ENCODE assay signal across 13 cellular contexts in the genomic region with DNA sequence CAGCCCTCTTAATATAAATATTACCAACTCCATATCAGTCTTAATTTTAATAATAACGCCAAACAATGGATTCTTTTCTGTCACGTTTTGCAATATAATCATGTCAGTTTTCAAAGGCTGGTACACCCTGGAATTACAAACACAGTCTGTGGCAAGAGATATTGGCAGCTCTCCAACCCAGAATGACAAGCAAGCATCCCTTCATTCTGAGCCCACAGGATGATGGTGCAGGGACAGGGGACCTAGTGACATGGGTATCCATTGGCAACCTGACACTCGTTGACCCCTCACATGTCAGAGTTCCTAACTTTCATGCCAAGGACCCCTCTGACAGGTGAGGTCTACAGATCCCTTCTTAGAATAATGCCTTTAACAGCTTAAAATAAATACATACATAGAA.
DNase-seq lines count a peak whose midpoint lies in the region; ATAC-seq, FAIRE-seq and TF ChIP-seq lines count a peak whose summit lies in the region.
"Had no signal": no experiment of that assay in that cellular context is flagged by ENCODE, and none has a peak within 500 bp of the region (broad histone marks: within the 10 kb centered on the region; RNA-seq: fewer than 3 reads in every experiment).

No MANE protein-coding gene starts in this region.

- H3K27ac ChIP-seq in SJCRH30 (no peak overlapping the region), mesenchymal stem cell (ENCODE audit: low read length, poor library complexity, severe bottlenecking) (no peak overlapping the region)

- H3K18ac ChIP-seq in mesenchymal stem cell (ENCODE audit: low read depth in 1 of 2, low read length in 2 of 2), result no peak overlapping the region

- DNase-seq in DMS79 (lab: John Stamatoyannopoulos, UW) (peak; percentile 39), NCI-H1092 treated with DMSO at 0.1 percent for 48 hours (lab: John Stamatoyannopoulos, UW) (peak; percentile 28), SJCRH30 (peak; percentile 54 to 71), mesenchymal stem cell (peak; percentile 33), immature natural killer cell (no peak), H54 (ENCODE audit: insufficient read length, low spot score) (no peak)
- DNase-seq in stimulated activated naive CD8-positive, alpha-beta T cell treated with anti-CD3 and anti-CD28 coated beads, Interleukin-15, amount 100 ng/mL, for 72 hours, result no peak
- DNase-seq: cerebellar nuclear complex; stimulated activated naive B cell treated with anti-CD40 and anti-IgM and Interleukin-4, amounts not matched to agents 10 μg/mL and 1 μg/mL and 100 μg/mL, for 72 hours; T-helper 9 cell had no signal

- H3K9ac ChIP-seq in mesenchymal stem cell (ENCODE audit: low read length), result no peak overlapping the region

- H2BK15ac ChIP-seq in mesenchymal stem cell (ENCODE audit: low read depth, poor library complexity, severe bottlenecking), result no peak overlapping the region

- TF ChIP-seq POLR2A in H54 (IDR thresholded peaks at IDR 0.05; ENCODE audit: low read depth, low read length), result no peak

- H2BK12ac ChIP-seq in mesenchymal stem cell (ENCODE audit: low read length in 2 of 2), result peak overlapping the region in 1 of 2 experiments; percentile 38

- H3K14ac ChIP-seq in mesenchymal stem cell (ENCODE audit: low read length in 2 of 2), result no peak overlapping the region

- H3K4me3 Mint-ChIP-seq in immature natural killer cell, result no peak overlapping the region
- no peak overlapping the region for H3K4me3 Mint-ChIP-seq in stimulated activated naive CD8-positive, alpha-beta T cell treated with anti-CD3 and anti-CD28 coated beads, Interleukin-15, amount 100 ng/mL, for 72 hours
- H3K4me3 Mint-ChIP-seq: mesothelial cell of epicardium; stimulated activated naive B cell treated with anti-CD40 and anti-IgM and Interleukin-4, amounts not matched to agents 10 μg/mL and 1 μg/mL and 100 μg/mL, for 72 hours had no signal

- no peak for ATAC-seq in GM21390 (IDR thresholded peaks at IDR 0.05; ENCODE audit: unreplicated experiment)
- no peak for ATAC-seq in stimulated activated naive CD8-positive, alpha-beta T cell treated with anti-CD3 and anti-CD28 coated beads, Interleukin-15, amount 100 ng/mL, for 72 hours
- ATAC-seq: stimulated activated naive B cell treated with anti-CD40 and anti-IgM and Interleukin-4, amounts not matched to agents 10 μg/mL and 1 μg/mL and 100 μg/mL, for 72 hours had no signal

- no peaks in the 10 kb centered on the region for H3K36me3 Mint-ChIP-seq in immature natural killer cell
- H3K36me3 Mint-ChIP-seq: stimulated activated naive B cell treated with anti-CD40 and anti-IgM and Interleukin-4, amounts not matched to agents 10 μg/mL and 1 μg/mL and 100 μg/mL, for 72 hours had no signal

- H3K27me3 ChIP-seq in SJCRH30 (no peaks in the 10 kb centered on the region), mesenchymal stem cell (ENCODE audit: control insufficient read depth in 1 of 2, insufficient read depth in 1 of 2, low read length in 2 of 2) (no peaks in the 10 kb centered on the region)

- no peaks in the 10 kb centered on the region for H3K9me3 Mint-ChIP-seq in immature natural killer cell
- peaks cover 0 to 8% of the 10 kb centered on the region in 2 donors for H3K9me3 Mint-ChIP-seq in stimulated activated naive CD8-positive, alpha-beta T cell treated with anti-CD3 and anti-CD28 coated beads, Interleukin-15, amount 100 ng/mL, for 72 hours
- H3K9me3 Mint-ChIP-seq: mesothelial cell of epicardium had no signal

- no peak for FAIRE-seq in H54 (lab: Jason Lieb, UNC)
- FAIRE-seq: frontal cortex had no signal

- H3K9me3 ChIP-seq in SJCRH30 (replicated peaks), result no peaks in the 10 kb centered on the region
- H3K9me3 ChIP-seq in mesenchymal stem cell (ENCODE audit: control insufficient read depth, low read length), result no peaks in the 10 kb centered on the region

- no peak overlapping the region for H3K27ac Mint-ChIP-seq in immature natural killer cell
- no peak overlapping the region for H3K27ac Mint-ChIP-seq in stimulated activated naive CD8-positive, alpha-beta T cell treated with anti-CD3 and anti-CD28 coated beads, Interleukin-15, amount 100 ng/mL, for 72 hours
- H3K27ac Mint-ChIP-seq: stimulated activated naive B cell treated with anti-CD40 and anti-IgM and Interleukin-4, amounts not matched to agents 10 μg/mL and 1 μg/mL and 100 μg/mL, for 72 hours had no signal

- H4K8ac ChIP-seq in mesenchymal stem cell (ENCODE audit: low read length), result no peak overlapping the region

- H3K23ac ChIP-seq in mesenchymal stem cell (ENCODE audit: low read length in 2 of 2), result no peak overlapping the region

- peaks cover 2% of the 10 kb centered on the region for H3K79me1 ChIP-seq in mesenchymal stem cell (replicated peaks; ENCODE audit: low read length, poor library complexity, severe bottlenecking)

- no peak overlapping the region for H3K4me3 ChIP-seq in SJCRH30
- no peak overlapping the region for H3K4me3 ChIP-seq in mesenchymal stem cell (ENCODE audit: insufficient read depth in 1 of 2, low read depth in 1 of 2, low read length in 2 of 2)

- peak overlapping the region; percentile 77 for H4K91ac ChIP-seq in mesenchymal stem cell (ENCODE audit: low read length)

- no peak overlapping the region for H2AFZ ChIP-seq in mesenchymal stem cell (ENCODE audit: low read depth, low read length)

- peaks cover 33% of the 10 kb centered on the region for H3K4me1 ChIP-seq in SJCRH30
- H3K4me1 ChIP-seq in mesenchymal stem cell (ENCODE audit: control insufficient read depth, insufficient read depth, low read depth, low read length), result peaks cover 16% of the 10 kb centered on the region

- peaks cover 8 to 10% of the 10 kb centered on the region in 2 donors for H3K4me1 Mint-ChIP-seq in immature natural killer cell
- no peaks in the 10 kb centered on the region for H3K4me1 Mint-ChIP-seq in stimulated activated naive CD8-positive, alpha-beta T cell treated with anti-CD3 and anti-CD28 coated beads, Interleukin-15, amount 100 ng/mL, for 72 hours
- H3K4me1 Mint-ChIP-seq: stimulated activated naive B cell treated with anti-CD40 and anti-IgM and Interleukin-4, amounts not matched to agents 10 μg/mL and 1 μg/mL and 100 μg/mL, for 72 hours had no signal

- H2AK5ac ChIP-seq in mesenchymal stem cell (ENCODE audit: low read length, severe bottlenecking), result no peak overlapping the region

- H3K4ac ChIP-seq in mesenchymal stem cell (ENCODE audit: low read depth in 1 of 2, low read length in 2 of 2), result no peak overlapping the region

- H2BK5ac ChIP-seq in mesenchymal stem cell (ENCODE audit: low read depth, low read length, poor library complexity, severe bottlenecking), result no peak overlapping the region

- 76% methylated on average over 2 of the region's 3 CpGs for whole genome bisulfite sequencing in mesenchymal stem cell

- H3K36me3 ChIP-seq in SJCRH30 (no peaks in the 10 kb centered on the region), mesenchymal stem cell (ENCODE audit: control insufficient read depth in 1 of 2, insufficient read depth in 2 of 2, low read depth in 1 of 2, low read length in 2 of 2) (no peaks in the 10 kb centered on the region)

- H2BK120ac ChIP-seq in mesenchymal stem cell (ENCODE audit: low read depth, low read length), result no peak overlapping the region

- H3K27me3 Mint-ChIP-seq in immature natural killer cell (ENCODE audit: low read depth in 3 of 3), result peaks cover 1 to 4% (median 2%) of the 10 kb centered on the region in 3 donors
- H3K27me3 Mint-ChIP-seq in stimulated activated naive CD8-positive, alpha-beta T cell treated with anti-CD3 and anti-CD28 coated beads, Interleukin-15, amount 100 ng/mL, for 72 hours, result peaks cover 29% of the 10 kb centered on the region

- no peak overlapping the region for H3K4me2 ChIP-seq in mesenchymal stem cell (ENCODE audit: low read length, poor library complexity, severe bottlenecking)

Comparison
In these comparisons a context has a peak if more than half of its experiments do, and no peak if none do; other contexts are left out.
1. DNase-seq: peak in DMS79 (single experiment), NCI-H1092 treated with DMSO at 0.1 percent for 48 hours (single experiment), SJCRH30 (2 of 2) and mesenchymal stem cell (single experiment); none in immature natural killer cell (0 of 3), stimulated activated naive CD8-positive, alpha-beta T cell treated with anti-CD3 and anti-CD28 coated beads, Interleukin-15, amount 100 ng/mL, for 72 hours (0 of 2) and H54 (single experiment).